ENCODE assay signal across 14 cellular contexts in genomic region chr5:1526151-1526631, GRCh38. TPM values are rescaled to one million over a fixed set of nuclear protein-coding genes. Genes with fewer than 3 reads are reported as not detected.
A peak's percentile ranks its signal among the peaks of the same experiment; 100 is the strongest.
DNase-seq lines count a peak whose midpoint lies in the region; ATAC-seq and TF ChIP-seq lines count a peak whose summit lies in the region.
"Had no signal": no experiment of that assay in that cellular context is flagged by ENCODE, and none has a peak within 500 bp of the region (broad histone marks: within the 10 kb centered on the region; RNA-seq: fewer than 3 reads in every experiment).

No MANE protein-coding gene starts in this region.

- H3K9ac ChIP-seq in Karpas-422 (ENCODE audit: low read length): peak overlapping the region; percentile 96
- H3K9ac ChIP-seq in endodermal cell (ENCODE audit: extremely low read depth, low read length, poor library complexity, severe bottlenecking): no peak overlapping the region

- peaks cover under 1% of the 10 kb centered on the region for H3K36me3 ChIP-seq in CD4-positive, CD25-positive, alpha-beta regulatory T cell (ENCODE audit: control insufficient read depth, insufficient read depth, low read length)
- H3K36me3 ChIP-seq in Karpas-422 (ENCODE audit: insufficient read depth, low read length) (peaks cover 3% of the 10 kb centered on the region; the same call in 1 of the 2 replicates), endodermal cell (ENCODE audit: control insufficient read depth, insufficient read depth, low read length) (no peaks in the 10 kb centered on the region), psoas muscle (ENCODE audit: insufficient read depth in 1 of 2, low read depth in 1 of 2) (no peaks in the 10 kb centered on the region)

- no peak overlapping the region for H3K27ac ChIP-seq in CD4-positive, CD25-positive, alpha-beta regulatory T cell (ENCODE audit: insufficient read depth, low read length, poor library complexity, severe bottlenecking)
- H3K27ac ChIP-seq in Karpas-422 (ENCODE audit: low read length) (peak overlapping the region; percentile 95), endodermal cell (ENCODE audit: low read depth, low read length) (no peak overlapping the region), psoas muscle (no peak overlapping the region)
- H3K27ac ChIP-seq: esophagus muscularis mucosa had no signal

- 93 to 100% methylated on average over 3 to 8 of the region's 8 CpGs for WGBS in endodermal cell (ENCODE audit: insufficient coverage in 1 of 2, insufficient read length in 1 of 2), 2 experiments
- WGBS in psoas muscle, 3 donors: 83 to 94% (median 92%) methylated on average over 8 of the region's 8 CpGs

- no peaks in the 10 kb centered on the region for H3K9me2 ChIP-seq in Karpas-422 (replicated peaks; ENCODE audit: insufficient read depth, low read length)

- no peaks in the 10 kb centered on the region for H3K36me3 Mint-ChIP-seq in CD4-positive, CD25-positive, alpha-beta regulatory T cell
- peaks cover under 1% of the 10 kb centered on the region for H3K36me3 Mint-ChIP-seq in endodermal cell (ENCODE audit: low read depth)

- H3K4me1 ChIP-seq in CD4-positive, CD25-positive, alpha-beta regulatory T cell (ENCODE audit: control insufficient read depth, insufficient read depth, low read length, poor library complexity, severe bottlenecking): peaks cover 23% of the 10 kb centered on the region
- H3K4me1 ChIP-seq in Karpas-422 (ENCODE audit: low read length) (peaks cover 64% of the 10 kb centered on the region), endodermal cell (ENCODE audit: control insufficient read depth, insufficient read depth, low read length) (peaks cover 6% of the 10 kb centered on the region), psoas muscle (no peaks in the 10 kb centered on the region)

- H3K27me3 Mint-ChIP-seq in CD4-positive, CD25-positive, alpha-beta regulatory T cell: peaks cover 22% of the 10 kb centered on the region
- no peaks in the 10 kb centered on the region for H3K27me3 Mint-ChIP-seq in endodermal cell (ENCODE audit: insufficient read depth)
- H3K27me3 Mint-ChIP-seq: activated CD8-positive, alpha-beta T cell treated with anti-CD3 and anti-CD28 coated beads for 36 hours had no signal

- H3K27me3 ChIP-seq in CD4-positive, CD25-positive, alpha-beta regulatory T cell (ENCODE audit: control insufficient read depth, insufficient read depth, low read length): no peaks in the 10 kb centered on the region
- no peaks in the 10 kb centered on the region for H3K27me3 ChIP-seq in Karpas-422 (ENCODE audit: low read length)
- peaks cover 3% of the 10 kb centered on the region for H3K27me3 ChIP-seq in endodermal cell (ENCODE audit: control insufficient read depth, insufficient read depth, low read length, poor library complexity, severe bottlenecking)
- H3K27me3 ChIP-seq in psoas muscle (ENCODE audit: insufficient read depth in 3 of 3, low read length in 2 of 3): peaks cover 0 to 3% (median 0%) of the 10 kb centered on the region in 3 donors
- H3K27me3 ChIP-seq: esophagus muscularis mucosa had no signal

- intact Hi-C loops in psoas muscle (cut with DNase I): loop anchor here in 1 of 2 donors (10.0 kb wide), 1 partner anchor 181 kb away; the partner anchor contains the start of gene CLPTM1L

- TF ChIP-seq CTCF in endodermal cell (conservative IDR thresholded peaks at IDR 0.05) (no peak), psoas muscle (IDR thresholded peaks at IDR 0.05) (no peak)

- no peak overlapping the region for H3K4me3 Mint-ChIP-seq in CD4-positive, CD25-positive, alpha-beta regulatory T cell
- no peak overlapping the region for H3K4me3 Mint-ChIP-seq in endodermal cell
- H3K4me3 Mint-ChIP-seq: activated CD8-positive, alpha-beta T cell treated with anti-CD3 and anti-CD28 coated beads for 36 hours had no signal

- no peak for ATAC-seq in CD4-positive, CD25-positive, alpha-beta regulatory T cell (ENCODE audit: low read depth in 2 of 2)
- no peak for ATAC-seq in psoas muscle
- ATAC-seq in HG03108 (IDR thresholded peaks at IDR 0.05; ENCODE audit: unreplicated experiment): no peak
- no peak for ATAC-seq in GM18861 (IDR thresholded peaks at IDR 0.05; ENCODE audit: unreplicated experiment)
- ATAC-seq: activated CD8-positive, alpha-beta T cell treated with anti-CD3 and anti-CD28 coated beads for 36 hours had no signal

- no peaks in the 10 kb centered on the region for H3K9me3 Mint-ChIP-seq in CD4-positive, CD25-positive, alpha-beta regulatory T cell
- no peaks in the 10 kb centered on the region for H3K9me3 Mint-ChIP-seq in endodermal cell
- H3K9me3 Mint-ChIP-seq: activated CD8-positive, alpha-beta T cell treated with anti-CD3 and anti-CD28 coated beads for 36 hours had no signal

- H3K4me3 ChIP-seq in CD4-positive, CD25-positive, alpha-beta regulatory T cell (ENCODE audit: low read depth, low read length): no peak overlapping the region
- H3K4me3 ChIP-seq in Karpas-422 (ENCODE audit: low read length) (peak overlapping the region; percentile 75), endodermal cell (ENCODE audit: low read length) (no peak overlapping the region), psoas muscle (no peak overlapping the region)
- H3K4me3 ChIP-seq: esophagus muscularis mucosa had no signal

- no peaks in the 10 kb centered on the region for H3K9me3 ChIP-seq in CD4-positive, CD25-positive, alpha-beta regulatory T cell (ENCODE audit: control insufficient read depth in 2 of 2, low read length in 2 of 2)
- no peaks in the 10 kb centered on the region for H3K9me3 ChIP-seq in Karpas-422 (ENCODE audit: low read length)
- H3K9me3 ChIP-seq in endodermal cell (ENCODE audit: control insufficient read depth, low read length): no peaks in the 10 kb centered on the region
- H3K9me3 ChIP-seq in psoas muscle: no peaks in the 10 kb centered on the region
- H3K9me3 ChIP-seq: esophagus muscularis mucosa had no signal

- H2AFZ ChIP-seq in Karpas-422 (ENCODE audit: low read length): no peak overlapping the region

- H3K79me2 ChIP-seq in Karpas-422 (ENCODE audit: low read length): peaks cover 25% of the 10 kb centered on the region

- H3K4me2 ChIP-seq in Karpas-422 (ENCODE audit: low read depth, low read length, poor library complexity, severe bottlenecking): peak overlapping the region; percentile 93

- H3K4me1 Mint-ChIP-seq in CD4-positive, CD25-positive, alpha-beta regulatory T cell: peaks cover 3 to 16% (median 11%) of the 10 kb centered on the region in 4 donors
- H3K4me1 Mint-ChIP-seq in endodermal cell: peaks cover 15% of the 10 kb centered on the region

- DNase-seq in CD4-positive, CD25-positive, alpha-beta regulatory T cell: no peak
- DNase-seq in Karpas-422: peak; percentile 58
- DNase-seq in endodermal cell: peak; percentile 41
- peak; percentile 6 to 42 for DNase-seq in psoas muscle
- DNase-seq in SW 1271 (lab: John Stamatoyannopoulos, UW): no peak
- DNase-seq in cerebellar nuclear complex (lab: John Stamatoyannopoulos, UW): no peak
- DNase-seq: activated CD8-positive, alpha-beta T cell treated with anti-CD3 and anti-CD28 coated beads for 36 hours; hippocampal formation; KG1; NCI-H1694 treated with DMSO at 0.1 percent for 48 hours; occipital lobe had no signal

- H3K27ac Mint-ChIP-seq in CD4-positive, CD25-positive, alpha-beta regulatory T cell: peak overlapping the region in 2 of 3 donors; percentile 71 to 91
- H3K27ac Mint-ChIP-seq in endodermal cell: no peak overlapping the region

- H4K20me1 ChIP-seq in Karpas-422 (ENCODE audit: insufficient read depth, low read depth, low read length): peaks cover 19% of the 10 kb centered on the region

RNA-seq across cellular contexts. Expression of gene LPCAT1, which starts 2.4 kb away (rescaled TPM):
- total RNA-seq in CD4-positive, CD25-positive, alpha-beta regulatory T cell: 34.7 TPM
- polyA plus RNA-seq in CD4-positive, CD25-positive, alpha-beta regulatory T cell: 10 to 100 TPM; 21.4 to 29.6 (median 24.2) TPM
- 115 and 124 TPM in 2 replicates for total RNA-seq in Karpas-422 (2014; rRNA removed; shearing (Covaris generic); ENCODE audit: low replicate concordance)
- total RNA-seq in endodermal cell: 100 to 1,000 TPM in 1 of 2 donors, 10 to 100 TPM in 1; 78.5 to 124 TPM
- 72.3 TPM for polyA plus RNA-seq in endodermal cell (2013, experiment 1 of 2)
- polyA plus RNA-seq in endodermal cell (2013, experiment 2 of 2): 67.4 TPM
- total RNA-seq in psoas muscle: 1 to 10 TPM; 4.7 to 6.2 (median 6.1) TPM
- 1 to 10 TPM; 2.4 to 4.2 (median 3.4) TPM for polyA plus RNA-seq in psoas muscle

Comparison
In these comparisons a context has a peak if more than half of its experiments do, and no peak if none do; other contexts are left out.
1. DNase-seq: peak in Karpas-422 (single experiment), endodermal cell (single experiment) and psoas muscle (2 of 2); none in CD4-positive, CD25-positive, alpha-beta regulatory T cell (0 of 3), SW 1271 (0 of 2) and cerebellar nuclear complex (0 of 2).